Comparison of ENCODE assay signal across 1 cellular context in the genomic region with DNA sequence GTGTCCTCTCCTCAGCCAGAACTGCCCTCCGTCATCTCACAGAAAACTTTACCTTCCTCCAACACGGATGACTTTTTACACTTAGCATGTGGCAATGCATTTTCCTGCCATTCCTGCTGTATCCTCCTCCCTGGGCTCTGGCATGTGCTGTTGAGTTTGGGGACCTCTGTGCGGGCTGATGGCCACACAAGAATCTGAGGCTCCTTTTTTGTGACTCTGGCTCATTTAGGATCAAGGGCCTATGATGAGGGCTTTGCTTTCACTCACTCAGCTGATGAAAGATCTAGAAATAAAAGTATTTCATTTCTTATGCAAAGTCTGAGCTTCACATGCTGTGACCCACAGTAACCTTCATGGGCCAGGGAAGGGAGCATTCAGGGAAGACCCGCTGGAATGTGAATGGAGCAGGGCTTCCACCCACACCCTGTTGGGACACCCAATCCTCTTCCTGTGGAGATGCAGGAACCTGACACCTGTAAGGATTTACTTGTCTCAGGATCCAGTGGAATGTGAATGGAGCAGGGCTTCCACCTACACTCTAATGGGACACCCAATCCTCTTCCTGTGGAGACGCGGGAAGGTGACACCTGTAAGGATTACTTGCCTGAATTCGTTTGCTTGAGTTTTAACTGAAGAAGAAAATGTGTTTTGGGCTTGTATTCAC.
A peak's percentile ranks its signal among the peaks of the same experiment; 100 is the strongest.
TF ChIP-seq lines count a peak whose summit lies in the region.

No MANE protein-coding gene starts in this region.

TF ChIP-seq in GM23338, 12 proteins besides CTCF, POLR2A, EP300 and RAD21:
- TF ChIP-seq STAT1 (IDR thresholded peaks at IDR 0.05; ENCODE audit: unreplicated experiment) (no peak), CREB1 (CRISPR knock-in tag; IDR thresholded peaks at IDR 0.05; ENCODE audit: low read depth) (no peak), JUNB (IDR thresholded peaks at IDR 0.05; ENCODE audit: unreplicated experiment) (no peak)
- TF ChIP-seq, protein P1, sequence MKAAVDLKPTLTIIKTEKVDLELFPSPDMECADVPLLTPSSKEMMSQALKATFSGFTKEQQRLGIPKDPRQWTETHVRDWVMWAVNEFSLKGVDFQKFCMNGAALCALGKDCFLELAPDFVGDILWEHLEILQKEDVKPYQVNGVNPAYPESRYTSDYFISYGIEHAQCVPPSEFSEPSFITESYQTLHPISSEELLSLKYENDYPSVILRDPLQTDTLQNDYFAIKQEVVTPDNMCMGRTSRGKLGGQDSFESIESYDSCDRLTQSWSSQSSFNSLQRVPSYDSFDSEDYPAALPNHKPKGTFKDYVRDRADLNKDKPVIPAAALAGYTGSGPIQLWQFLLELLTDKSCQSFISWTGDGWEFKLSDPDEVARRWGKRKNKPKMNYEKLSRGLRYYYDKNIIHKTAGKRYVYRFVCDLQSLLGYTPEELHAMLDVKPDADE (IDR thresholded peaks at IDR 0.05) = no peak
- TF ChIP-seq, protein P2, sequence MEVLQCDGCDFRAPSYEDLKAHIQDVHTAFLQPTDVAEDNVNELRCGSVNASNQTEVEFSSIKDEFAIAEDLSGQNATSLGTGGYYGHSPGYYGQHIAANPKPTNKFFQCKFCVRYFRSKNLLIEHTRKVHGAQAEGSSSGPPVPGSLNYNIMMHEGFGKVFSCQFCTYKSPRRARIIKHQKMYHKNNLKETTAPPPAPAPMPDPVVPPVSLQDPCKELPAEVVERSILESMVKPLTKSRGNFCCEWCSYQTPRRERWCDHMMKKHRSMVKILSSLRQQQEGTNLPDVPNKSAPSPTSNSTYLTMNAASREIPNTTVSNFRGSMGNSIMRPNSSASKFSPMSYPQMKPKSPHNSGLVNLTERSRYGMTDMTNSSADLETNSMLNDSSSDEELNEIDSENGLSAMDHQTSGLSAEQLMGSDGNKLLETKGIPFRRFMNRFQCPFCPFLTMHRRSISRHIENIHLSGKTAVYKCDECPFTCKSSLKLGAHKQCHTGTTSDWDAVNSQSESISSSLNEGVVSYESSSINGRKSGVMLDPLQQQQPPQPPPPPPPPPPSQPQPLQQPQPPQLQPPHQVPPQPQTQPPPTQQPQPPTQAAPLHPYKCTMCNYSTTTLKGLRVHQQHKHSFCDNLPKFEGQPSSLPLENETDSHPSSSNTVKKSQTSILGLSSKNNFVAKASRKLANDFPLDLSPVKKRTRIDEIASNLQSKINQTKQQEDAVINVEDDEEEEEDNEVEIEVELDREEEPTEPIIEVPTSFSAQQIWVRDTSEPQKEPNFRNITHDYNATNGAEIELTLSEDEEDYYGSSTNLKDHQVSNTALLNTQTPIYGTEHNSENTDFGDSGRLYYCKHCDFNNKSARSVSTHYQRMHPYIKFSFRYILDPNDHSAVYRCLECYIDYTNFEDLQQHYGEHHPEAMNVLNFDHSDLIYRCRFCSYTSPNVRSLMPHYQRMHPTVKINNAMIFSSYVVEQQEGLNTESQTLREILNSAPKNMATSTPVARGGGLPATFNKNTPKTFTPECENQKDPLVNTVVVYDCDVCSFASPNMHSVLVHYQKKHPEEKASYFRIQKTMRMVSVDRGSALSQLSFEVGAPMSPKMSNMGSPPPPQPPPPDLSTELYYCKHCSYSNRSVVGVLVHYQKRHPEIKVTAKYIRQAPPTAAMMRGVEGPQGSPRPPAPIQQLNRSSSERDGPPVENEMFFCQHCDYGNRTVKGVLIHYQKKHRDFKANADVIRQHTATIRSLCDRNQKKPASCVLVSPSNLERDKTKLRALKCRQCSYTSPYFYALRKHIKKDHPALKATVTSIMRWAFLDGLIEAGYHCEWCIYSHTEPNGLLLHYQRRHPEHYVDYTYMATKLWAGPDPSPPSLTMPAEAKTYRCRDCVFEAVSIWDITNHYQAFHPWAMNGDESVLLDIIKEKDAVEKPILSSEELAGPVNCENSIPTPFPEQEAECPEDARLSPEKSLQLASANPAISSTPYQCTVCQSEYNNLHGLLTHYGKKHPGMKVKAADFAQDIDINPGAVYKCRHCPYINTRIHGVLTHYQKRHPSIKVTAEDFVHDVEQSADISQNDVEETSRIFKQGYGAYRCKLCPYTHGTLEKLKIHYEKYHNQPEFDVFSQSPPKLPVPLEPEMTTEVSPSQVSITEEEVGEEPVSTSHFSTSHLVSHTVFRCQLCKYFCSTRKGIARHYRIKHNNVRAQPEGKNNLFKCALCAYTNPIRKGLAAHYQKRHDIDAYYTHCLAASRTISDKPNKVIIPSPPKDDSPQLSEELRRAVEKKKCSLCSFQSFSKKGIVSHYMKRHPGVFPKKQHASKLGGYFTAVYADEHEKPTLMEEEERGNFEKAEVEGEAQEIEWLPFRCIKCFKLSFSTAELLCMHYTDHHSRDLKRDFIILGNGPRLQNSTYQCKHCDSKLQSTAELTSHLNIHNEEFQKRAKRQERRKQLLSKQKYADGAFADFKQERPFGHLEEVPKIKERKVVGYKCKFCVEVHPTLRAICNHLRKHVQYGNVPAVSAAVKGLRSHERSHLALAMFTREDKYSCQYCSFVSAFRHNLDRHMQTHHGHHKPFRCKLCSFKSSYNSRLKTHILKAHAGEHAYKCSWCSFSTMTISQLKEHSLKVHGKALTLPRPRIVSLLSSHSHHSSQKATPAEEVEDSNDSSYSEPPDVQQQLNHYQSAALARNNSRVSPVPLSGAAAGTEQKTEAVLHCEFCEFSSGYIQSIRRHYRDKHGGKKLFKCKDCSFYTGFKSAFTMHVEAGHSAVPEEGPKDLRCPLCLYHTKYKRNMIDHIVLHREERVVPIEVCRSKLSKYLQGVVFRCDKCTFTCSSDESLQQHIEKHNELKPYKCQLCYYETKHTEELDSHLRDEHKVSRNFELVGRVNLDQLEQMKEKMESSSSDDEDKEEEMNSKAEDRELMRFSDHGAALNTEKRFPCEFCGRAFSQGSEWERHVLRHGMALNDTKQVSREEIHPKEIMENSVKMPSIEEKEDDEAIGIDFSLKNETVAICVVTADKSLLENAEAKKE (CRISPR knock-in tag; IDR thresholded peaks at IDR 0.05) = peak; percentile 63; the same call in 1 of the 2 replicates
TF ChIP-seq in GM23338: peak in this region for 1.
